In genomic region chr4:148058160-148058859, GRCh38 we compare ENCODE assay signal across 1 cellular context.
TF ChIP-seq lines count a peak whose summit lies in the region.

No MANE protein-coding gene starts in this region.

TF ChIP-seq in H1, 55 proteins besides CTCF, POLR2A, EP300 and RAD21:
- TF ChIP-seq RBBP5 (IDR thresholded peaks at IDR 0.05; ENCODE audit: borderline replicate concordance, low read depth, low read length) (no peak), CHD2 (IDR thresholded peaks at IDR 0.05; ENCODE audit: low read length) (no peak), EGR1 (IDR thresholded peaks at IDR 0.05; ENCODE audit: borderline replicate concordance, low read depth, low read length) (no peak), POU5F1 (IDR thresholded peaks at IDR 0.05; ENCODE audit: low read depth, low read length) (no peak), SIRT6 (IDR thresholded peaks at IDR 0.05; ENCODE audit: low read length) (no peak), RFX5 (IDR thresholded peaks at IDR 0.05; ENCODE audit: borderline replicate concordance, low read depth, low read length) (no peak), BACH1 (IDR thresholded peaks at IDR 0.05; ENCODE audit: low read length) (no peak), RXRA (IDR thresholded peaks at IDR 0.05; ENCODE audit: insufficient read depth, low read depth, low read length) (no peak), SP2 (IDR thresholded peaks at IDR 0.05; ENCODE audit: low read length) (no peak)
